19 cellular contexts compared by ENCODE assay signal in the genomic region with DNA sequence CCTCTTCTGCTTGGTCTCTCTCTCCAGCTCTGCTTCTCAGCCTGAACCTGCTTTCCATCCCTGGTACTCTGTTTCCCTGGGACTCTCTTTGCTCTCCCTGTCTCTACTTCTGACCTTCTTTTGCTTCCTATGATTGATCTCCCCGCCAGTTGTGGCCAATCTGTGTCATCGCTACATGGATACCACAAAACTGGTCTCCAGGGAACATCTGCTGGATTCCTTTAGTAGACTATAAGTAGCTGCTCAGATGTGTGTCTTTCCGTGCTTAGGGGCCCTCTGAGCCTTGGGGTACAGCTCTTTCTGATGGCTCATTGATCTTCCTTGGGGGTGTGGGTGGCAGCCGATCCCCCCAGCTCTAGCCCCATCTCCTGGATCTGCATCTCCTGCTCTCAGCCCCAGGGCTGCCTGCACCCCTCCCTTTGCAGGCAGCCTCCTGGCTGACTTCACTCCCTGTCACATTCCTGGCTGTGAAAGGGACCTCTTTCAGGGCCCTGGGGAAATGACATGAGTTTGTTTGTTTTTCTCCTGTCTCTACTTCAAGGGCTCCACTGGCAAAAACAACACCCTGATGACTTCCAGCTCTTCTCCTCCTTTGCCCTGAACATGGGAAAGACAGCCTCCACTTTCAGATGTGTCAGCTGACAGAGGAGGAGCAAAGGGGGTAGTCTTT.
"Had no signal": no experiment of that assay in that cellular context is flagged by ENCODE, and none has a peak within 500 bp of the region (broad histone marks: within the 10 kb centered on the region; RNA-seq: fewer than 3 reads in every experiment).

No MANE protein-coding gene starts in this region.

- H3K27ac Mint-ChIP-seq: activated naive CD8-positive, alpha-beta T cell; brain; memory B cell; natural killer cell treated with Interleukin-12 subunit alpha and Interleukin-12 subunit beta and Interleukin-15 and Interleukin-18, amount 100 ng/mL, for 72 hours had no signal

- H3K27me3 ChIP-seq: sigmoid colon had no signal

- ATAC-seq: esophagus mucosa; natural killer cell treated with Interleukin-12 subunit alpha and Interleukin-12 subunit beta and Interleukin-15 and Interleukin-18, amount 100 ng/mL, for 72 hours; psoas muscle had no signal

- H3K9me3 Mint-ChIP-seq: activated T-cell treated with anti-CD3 and anti-CD28 coated beads, Interleukin-2, amount 50 U/mL, for 4 hours; brain; central memory CD8-positive, alpha-beta T cell; natural killer cell treated with Interleukin-12 subunit alpha and Interleukin-12 subunit beta and Interleukin-15 and Interleukin-18, amount 100 ng/mL, for 72 hours had no signal

- H3K4me1 Mint-ChIP-seq: brain; central memory CD8-positive, alpha-beta T cell; memory B cell had no signal

- H3K27me3 Mint-ChIP-seq: brain had no signal

- H3K9me3 ChIP-seq: psoas muscle, sigmoid colon had no signal

- H3K4me1 ChIP-seq: psoas muscle, sigmoid colon had no signal

- H3K4me3 Mint-ChIP-seq: activated naive CD8-positive, alpha-beta T cell; activated T-cell treated with anti-CD3 and anti-CD28 coated beads, Interleukin-2, amount 50 U/mL, for 4 hours; brain; central memory CD8-positive, alpha-beta T cell; memory B cell; natural killer cell treated with Interleukin-12 subunit alpha and Interleukin-12 subunit beta and Interleukin-15 and Interleukin-18, amount 100 ng/mL, for 72 hours had no signal

- H3K36me3 ChIP-seq: sigmoid colon had no signal

- H3K36me3 Mint-ChIP-seq: activated naive CD8-positive, alpha-beta T cell; brain; memory B cell; natural killer cell treated with Interleukin-12 subunit alpha and Interleukin-12 subunit beta and Interleukin-15 and Interleukin-18, amount 100 ng/mL, for 72 hours had no signal

- H3K4me3 ChIP-seq: psoas muscle, sigmoid colon had no signal

- DNase-seq: activated CD4-positive, alpha-beta T cell treated with anti-CD3 and anti-CD28 coated beads, Interleukin-2, amount 50 U/mL, for 1 hour; activated gamma-delta T cell; activated T-cell treated with anti-CD3 and anti-CD28 coated beads, Interleukin-2, amount 50 U/mL, for 4 hours; amygdala; dermis blood vessel endothelial cell; foreskin fibroblast; occipital lobe; psoas muscle; sigmoid colon; stimulated activated CD4-positive, alpha-beta T cell treated with anti-CD3 and anti-CD28 coated beads, Interleukin-12 subunit alpha, Interleukin-12 subunit beta, amount 100 ng/mL, for 4 hours; stimulated activated naive CD4-positive, alpha-beta T cell; T-helper 2 cell; trophoblast cell had no signal

- H3K27ac ChIP-seq: psoas muscle, sigmoid colon had no signal
